ENCODE assay signal across 10 cellular contexts in genomic region chr11:61699737-61700160, GRCh38. TPM values are rescaled to one million over a fixed set of nuclear protein-coding genes. Genes with fewer than 3 reads are reported as not detected.
DNase-seq lines count a peak whose midpoint lies in the region; ATAC-seq, FAIRE-seq and TF ChIP-seq lines count a peak whose summit lies in the region.
"Had no signal": no experiment of that assay in that cellular context is flagged by ENCODE, and none has a peak within 500 bp of the region (broad histone marks: within the 10 kb centered on the region; RNA-seq: fewer than 3 reads in every experiment).

No MANE protein-coding gene starts in this region.

- DNase-seq in NCI-H2107 (lab: John Stamatoyannopoulos, UW) (peak; percentile 38), MCF 10A (ENCODE audit: unreplicated experiment) (peak; percentile 63), mucosa of descending colon (peak; percentile 65 to 83 (median 79)), frontal cortex (ENCODE audit: low spot score in 2 of 2) (no peak)
- DNase-seq in stimulated activated CD4-positive, alpha-beta T cell treated with anti-CD3 and anti-CD28 coated beads, Interleukin-2, amount 100 ng/mL, for 24 hours = no peak
- DNase-seq in CD4-positive, alpha-beta T cell = no peak
- DNase-seq: activated naive CD4-positive, alpha-beta T cell had no signal

- H3K9me3 ChIP-seq in BLaER1 (no peaks in the 10 kb centered on the region), mucosa of descending colon (no peaks in the 10 kb centered on the region)
- H3K9me3 ChIP-seq in CD4-positive, alpha-beta T cell (ENCODE audit: control insufficient read depth, low read length) = no peaks in the 10 kb centered on the region

- H3K4me3 ChIP-seq in BLaER1 = no peak overlapping the region
- H3K4me3 ChIP-seq in mucosa of descending colon = no peak overlapping the region

- no peaks in the 10 kb centered on the region for H3K36me3 Mint-ChIP-seq in MCF 10A (ENCODE audit: insufficient read depth, unreplicated experiment)
- no peaks in the 10 kb centered on the region for H3K36me3 Mint-ChIP-seq in CD4-positive, alpha-beta T cell (ENCODE audit: low read depth)
- H3K36me3 Mint-ChIP-seq: memory B cell had no signal

- peaks cover 100% of the 10 kb centered on the region for H3K4me1 ChIP-seq in BLaER1
- H3K4me1 ChIP-seq in mucosa of descending colon (ENCODE audit: low read depth) = peaks cover 66% of the 10 kb centered on the region

- H3K27ac Mint-ChIP-seq in MCF 10A (ENCODE audit: low read depth, unreplicated experiment) = peak overlapping the region; percentile 51
- H3K27ac Mint-ChIP-seq in CD4-positive, alpha-beta T cell = no peak overlapping the region
- H3K27ac Mint-ChIP-seq: memory B cell had no signal

- H3K9me3 Mint-ChIP-seq in MCF 10A (ENCODE audit: unreplicated experiment) = no peaks in the 10 kb centered on the region
- H3K9me3 Mint-ChIP-seq in CD4-positive, alpha-beta T cell = no peaks in the 10 kb centered on the region
- H3K9me3 Mint-ChIP-seq: memory B cell had no signal

- peaks cover 40% of the 10 kb centered on the region for H3K4me1 Mint-ChIP-seq in MCF 10A (ENCODE audit: insufficient read depth, unreplicated experiment)
- peaks cover 22% of the 10 kb centered on the region for H3K4me1 Mint-ChIP-seq in CD4-positive, alpha-beta T cell (ENCODE audit: low read depth)

- ATAC-seq in mucosa of descending colon (peak; percentile 68), HG03520 (IDR thresholded peaks at IDR 0.05; ENCODE audit: unreplicated experiment) (no peak)
- no peak for ATAC-seq in CD4-positive, alpha-beta T cell (ENCODE audit: poor library complexity)

- no peaks in the 10 kb centered on the region for H4K20me1 ChIP-seq in BLaER1

- intact Hi-C loops in MCF 10A (cut with micrococcal nuclease) (no loop called here), mucosa of descending colon (cut with DNase I, micrococcal nuclease) (no loop called here)
- intact Hi-C loops in CD4-positive, alpha-beta T cell (cut with DNase I, micrococcal nuclease) = no loop called here

- H3K9ac ChIP-seq in BLaER1 = peak overlapping the region; percentile 74

- no peak overlapping the region for H3K4me3 Mint-ChIP-seq in MCF 10A (ENCODE audit: unreplicated experiment)
- H3K4me3 Mint-ChIP-seq in CD4-positive, alpha-beta T cell = no peak overlapping the region
- H3K4me3 Mint-ChIP-seq: memory B cell had no signal

- H3K27me3 ChIP-seq in BLaER1 = no peaks in the 10 kb centered on the region
- no peaks in the 10 kb centered on the region for H3K27me3 ChIP-seq in CD4-positive, alpha-beta T cell (ENCODE audit: control insufficient read depth, insufficient read depth, low read length)

- TF ChIP-seq CTCF in MCF 10A (IDR thresholded peaks at IDR 0.05; ENCODE audit: unreplicated experiment) (no peak), mucosa of descending colon (IDR thresholded peaks at IDR 0.05) (no peak)
- TF ChIP-seq CTCF in CD4-positive, alpha-beta T cell (IDR thresholded peaks at IDR 0.05) = no peak

- H3K4me2 ChIP-seq in BLaER1 = peak overlapping the region; percentile 95

- no peaks in the 10 kb centered on the region for H3K36me3 ChIP-seq in BLaER1
- H3K36me3 ChIP-seq in mucosa of descending colon (ENCODE audit: low read depth) = no peaks in the 10 kb centered on the region

- peak overlapping the region; percentile 90 for H3K27ac ChIP-seq in BLaER1
- no peak overlapping the region for H3K27ac ChIP-seq in CD4-positive, alpha-beta T cell (ENCODE audit: low read depth, low read length)

- no peak for FAIRE-seq in frontal cortex (lab: Jason Lieb, UNC)

- CTCF ChIA-PET in MCF 10A (lab: Yijun Ruan, JAX) = interaction anchor here (0.6 to 3.2 kb wide), 4 partner anchors 33 to 77 kb away, joined by 3 to 24 read pairs (median 12); no protein-coding TSS in a partner anchor
- CTCF ChIA-PET in CD4-positive, alpha-beta T cell (lab: Charles Lee) = no interaction called here

- H3K27me3 Mint-ChIP-seq in MCF 10A (ENCODE audit: insufficient read depth, unreplicated experiment) = peaks cover 10% of the 10 kb centered on the region
- no peaks in the 10 kb centered on the region for H3K27me3 Mint-ChIP-seq in CD4-positive, alpha-beta T cell

- BruUV-seq in MCF 10A (replicated peaks; lab: Mats Ljungman, UMichigan) = no TSS peak

- POLR2A ChIA-PET in MCF 10A (lab: Yijun Ruan, JAX) = interaction anchor here (0.6 to 1.4 kb wide), 3 partner anchors 30 to 270 kb away, joined by 3 to 4 read pairs (median 3); partner anchors contain the start of genes CPSF7, SDHAF2 and SYT7
- POLR2A ChIA-PET in CD4-positive, alpha-beta T cell (lab: Charles Lee) = no interaction called here

RNA-seq across cellular contexts. Expression of gene DAGLA, which starts 19.6 kb away (rescaled TPM):
- total RNA-seq in MCF 10A (2022) = 1.0 and 1.5 TPM in 2 replicates
- 10 to 100 TPM in 2 of 3 donors, 1 to 10 TPM in 1; 7.2 to 12.0 (median 11.9) TPM for total RNA-seq in mucosa of descending colon
- under 1 TPM; 0.52 to 0.73 TPM for total RNA-seq in CD4-positive, alpha-beta T cell
- total RNA-seq in frontal cortex = 4.9 TPM

RNA-seq across cellular contexts. Expression of gene MYRF, which starts 52.7 kb away (rescaled TPM):
- 0.16 TPM in 1 of 2 replicates, not detected in the other for total RNA-seq in MCF 10A (2022)
- 10 to 100 TPM in 2 of 3 donors, 1 to 10 TPM in 1; 7.8 to 15.6 (median 10.2) TPM for total RNA-seq in mucosa of descending colon
- under 1 TPM; 0.31 to 0.49 TPM for total RNA-seq in CD4-positive, alpha-beta T cell
- 0.82 TPM for total RNA-seq in frontal cortex

Comparison
In these comparisons a context has a peak if more than half of its experiments do, and no peak if none do; other contexts are left out.
1. DNase-seq: peak in NCI-H2107 (single experiment), MCF 10A (single experiment) and mucosa of descending colon (3 of 3); none in stimulated activated CD4-positive, alpha-beta T cell treated with anti-CD3 and anti-CD28 coated beads, Interleukin-2, amount 100 ng/mL, for 24 hours (0 of 2), CD4-positive, alpha-beta T cell (0 of 10) and frontal cortex (0 of 2).